ENCODE assay signal across 9 cellular contexts in genomic region chr14:55701638-55702037, GRCh38.
A peak's percentile ranks its signal among the peaks of the same experiment; 100 is the strongest.
DNase-seq lines count a peak whose midpoint lies in the region; ATAC-seq, FAIRE-seq and TF ChIP-seq lines count a peak whose summit lies in the region.
"Had no signal": no experiment of that assay in that cellular context is flagged by ENCODE, and none has a peak within 500 bp of the region (broad histone marks: within the 10 kb centered on the region; RNA-seq: fewer than 3 reads in every experiment).

No MANE protein-coding gene starts in this region.

- TF ChIP-seq CTCF in mesothelial cell of epicardium (IDR thresholded peaks at IDR 0.05; ENCODE audit: unreplicated experiment) (no peak), chondrocyte (IDR thresholded peaks at IDR 0.05) (no peak)

- peaks cover 0 to 7% of the 10 kb centered on the region in 2 donors for H3K9me3 Mint-ChIP-seq in stimulated activated naive B cell treated with anti-CD40 and anti-IgM and Interleukin-4, amounts not matched to agents 10 μg/mL and 1 μg/mL and 100 μg/mL, for 72 hours
- H3K9me3 Mint-ChIP-seq in mesothelial cell of epicardium (peaks cover 10% of the 10 kb centered on the region), chondrocyte (ENCODE audit: low read depth) (peaks cover 8% of the 10 kb centered on the region)

- H3K4me1 Mint-ChIP-seq in stimulated activated naive B cell treated with anti-CD40 and anti-IgM and Interleukin-4, amounts not matched to agents 10 μg/mL and 1 μg/mL and 100 μg/mL, for 72 hours: peaks cover 13 to 20% of the 10 kb centered on the region in 2 donors
- H3K4me1 Mint-ChIP-seq in mesothelial cell of epicardium (no peaks in the 10 kb centered on the region), chondrocyte (ENCODE audit: low read depth) (peaks cover 14% of the 10 kb centered on the region)

- ATAC-seq in GM19035 (IDR thresholded peaks at IDR 0.05; ENCODE audit: unreplicated experiment) (peak; percentile 93), HG02678 (IDR thresholded peaks at IDR 0.05; ENCODE audit: unreplicated experiment) (peak; percentile 97)
- peak; percentile 93 to 99 for ATAC-seq in stimulated activated naive B cell treated with anti-CD40 and anti-IgM and Interleukin-4, amounts not matched to agents 10 μg/mL and 1 μg/mL and 100 μg/mL, for 72 hours (replicated peaks)

- H3K36me3 Mint-ChIP-seq in stimulated activated naive B cell treated with anti-CD40 and anti-IgM and Interleukin-4, amounts not matched to agents 10 μg/mL and 1 μg/mL and 100 μg/mL, for 72 hours: peaks cover 31 to 44% of the 10 kb centered on the region in 2 donors
- H3K36me3 Mint-ChIP-seq in mesothelial cell of epicardium: peaks cover 6% of the 10 kb centered on the region
- peaks cover 5% of the 10 kb centered on the region for H3K36me3 Mint-ChIP-seq in chondrocyte (ENCODE audit: low read depth)

- H3K27ac Mint-ChIP-seq in stimulated activated naive B cell treated with anti-CD40 and anti-IgM and Interleukin-4, amounts not matched to agents 10 μg/mL and 1 μg/mL and 100 μg/mL, for 72 hours: no peak overlapping the region
- no peak overlapping the region for H3K27ac Mint-ChIP-seq in mesothelial cell of epicardium
- H3K27ac Mint-ChIP-seq in chondrocyte (ENCODE audit: unreplicated experiment): no peak overlapping the region

- FAIRE-seq in HTR-8/SVneo (lab: Jason Lieb, UNC): peak; percentile 86

- H3K4me3 Mint-ChIP-seq in stimulated activated naive B cell treated with anti-CD40 and anti-IgM and Interleukin-4, amounts not matched to agents 10 μg/mL and 1 μg/mL and 100 μg/mL, for 72 hours: no peak overlapping the region
- no peak overlapping the region for H3K4me3 Mint-ChIP-seq in mesothelial cell of epicardium
- H3K4me3 Mint-ChIP-seq in chondrocyte (ENCODE audit: unreplicated experiment): no peak overlapping the region

- no peak for DNase-seq in HTR-8/SVneo (ENCODE audit: insufficient read length, low spot score)
- peak; percentile 11 for DNase-seq in stimulated activated naive B cell treated with anti-CD40 and anti-IgM and Interleukin-4, amounts not matched to agents 10 μg/mL and 1 μg/mL and 100 μg/mL, for 72 hours
- DNase-seq in mesothelial cell of epicardium (ENCODE audit: low spot score in 2 of 2, unreplicated experiment in 2 of 2): no peak
- no peak for DNase-seq in chondrocyte (ENCODE audit: low spot score)
- DNase-seq in effector CD8-positive, alpha-beta T cell (lab: John Stamatoyannopoulos, UW): no peak
- DNase-seq: activated CD4-positive, alpha-beta T cell treated with anti-CD3 and anti-CD28 coated beads, Interleukin-2, amount 50 U/mL, for 48 hours; stimulated activated CD4-positive, alpha-beta T cell treated with anti-CD3 and anti-CD28 coated beads, Interleukin-1b, Interleukin-23, amount 100 ng/mL, for 48 hours had no signal

- H3K27me3 Mint-ChIP-seq in stimulated activated naive B cell treated with anti-CD40 and anti-IgM and Interleukin-4, amounts not matched to agents 10 μg/mL and 1 μg/mL and 100 μg/mL, for 72 hours: no peaks in the 10 kb centered on the region
- H3K27me3 Mint-ChIP-seq in mesothelial cell of epicardium (ENCODE audit: low read depth) (no peaks in the 10 kb centered on the region), chondrocyte (ENCODE audit: low read depth) (no peaks in the 10 kb centered on the region)
